1 cellular context compared by ENCODE assay signal in genomic region chr20:44597930-44598329, GRCh38.
TF ChIP-seq lines count a peak whose summit lies in the region.

No MANE protein-coding gene starts in this region.

TF ChIP-seq in H1, 55 proteins besides CTCF, POLR2A, EP300 and RAD21:
- TF ChIP-seq ASH2L (IDR thresholded peaks at IDR 0.05; ENCODE audit: low read length) (no peak), MAX (IDR thresholded peaks at IDR 0.05) (no peak), BACH1 (IDR thresholded peaks at IDR 0.05; ENCODE audit: low read length) (no peak), EGR1 (IDR thresholded peaks at IDR 0.05; ENCODE audit: borderline replicate concordance, low read depth, low read length) (no peak), GABPA (IDR thresholded peaks at IDR 0.05; ENCODE audit: borderline replicate concordance, insufficient read depth, low read length) (no peak), CREB1 (IDR thresholded peaks at IDR 0.05) (no peak)
